ENCODE assay signal across 16 cellular contexts in the genomic region with DNA sequence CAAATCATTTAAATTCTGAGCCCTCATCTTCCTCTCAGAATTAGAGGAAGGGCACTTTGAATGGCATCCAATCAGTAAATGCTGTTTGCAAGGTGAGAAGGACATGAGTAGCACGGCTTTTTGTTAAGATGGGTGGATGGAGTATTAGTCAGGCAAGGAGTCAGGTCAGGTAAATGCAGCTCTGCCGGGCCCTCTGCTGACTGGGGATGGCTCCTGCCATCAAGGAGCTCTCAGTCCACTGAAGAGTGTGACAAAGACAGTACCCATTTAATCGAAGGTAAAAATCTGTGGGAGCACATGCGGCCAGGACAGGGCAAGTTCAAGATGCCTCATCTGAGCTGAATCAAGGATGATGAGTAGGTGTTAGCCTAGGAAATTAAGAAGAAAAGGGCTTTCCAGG.
DNase-seq lines count a peak whose midpoint lies in the region; ATAC-seq and TF ChIP-seq lines count a peak whose summit lies in the region.
"Had no signal": no experiment of that assay in that cellular context is flagged by ENCODE, and none has a peak within 500 bp of the region (broad histone marks: within the 10 kb centered on the region; RNA-seq: fewer than 3 reads in every experiment).

No MANE protein-coding gene starts in this region.

- H3F3A ChIP-seq in neural progenitor cell (ENCODE audit: low read depth): no peaks in the 10 kb centered on the region

- H3K4me1 Mint-ChIP-seq in WTC11 (peaks cover 10% of the 10 kb centered on the region), neural progenitor cell (peaks cover 5% of the 10 kb centered on the region)
- H3K4me1 Mint-ChIP-seq: B cell had no signal

- H3K27me3 ChIP-seq in vagina: no peaks in the 10 kb centered on the region
- no peaks in the 10 kb centered on the region for H3K27me3 ChIP-seq in neural progenitor cell

- no peaks in the 10 kb centered on the region for H3K9me3 ChIP-seq in vagina
- H3K9me3 ChIP-seq in neural progenitor cell (ENCODE audit: low read depth): no peaks in the 10 kb centered on the region

- H3K79me2 ChIP-seq in neural progenitor cell (ENCODE audit: low read depth): no peaks in the 10 kb centered on the region

- H3K9ac ChIP-seq in neural progenitor cell: no peak overlapping the region
- H3K9ac ChIP-seq: GM23248 had no signal

- H4K20me1 ChIP-seq in neural progenitor cell (ENCODE audit: low read depth): no peaks in the 10 kb centered on the region

- H3K27ac ChIP-seq in vagina (no peak overlapping the region), neural progenitor cell (no peak overlapping the region)
- H3K27ac ChIP-seq: GM23248 had no signal

- H3K4me1 ChIP-seq in vagina (no peaks in the 10 kb centered on the region), neural progenitor cell (peaks cover 6% of the 10 kb centered on the region)

- H3K4me3 Mint-ChIP-seq in WTC11 (no peak overlapping the region), neural progenitor cell (no peak overlapping the region)
- H3K4me3 Mint-ChIP-seq: B cell; CD4-positive, alpha-beta T cell; HFFc6 had no signal

- TF ChIP-seq CTCF in WTC11 (IDR thresholded peaks at IDR 0.05) (no peak), vagina (IDR thresholded peaks at IDR 0.05) (no peak), neural progenitor cell (IDR thresholded peaks at IDR 0.05) (no peak)

- H3K27me3 Mint-ChIP-seq in WTC11 (ENCODE audit: low read depth) (no peaks in the 10 kb centered on the region), neural progenitor cell (ENCODE audit: insufficient read depth, low read depth) (no peaks in the 10 kb centered on the region)
- H3K27me3 Mint-ChIP-seq: B cell; CD4-positive, alpha-beta T cell had no signal

- no peaks in the 10 kb centered on the region for H3K36me3 Mint-ChIP-seq in WTC11
- no peaks in the 10 kb centered on the region for H3K36me3 Mint-ChIP-seq in neural progenitor cell

- POLR2A ChIA-PET in WTC11 (lab: Charles Lee): no interaction called here

- H2AFZ ChIP-seq in neural progenitor cell (replicated peaks): no peak overlapping the region
- H2AFZ ChIP-seq: GM23248 had no signal

- ATAC-seq in WTC11: peak; percentile 95

- no peak overlapping the region for H3K4me2 ChIP-seq in neural progenitor cell

- CTCF ChIA-PET in WTC11 (lab: Charles Lee): interaction anchor here (0.5 to 1.5 kb wide), 11 partner anchors 8 to 630 kb away, joined by 3 to 8 read pairs (median 4); a partner anchor contains a TSS

- H3K27ac Mint-ChIP-seq in WTC11 (no peak overlapping the region), neural progenitor cell (no peak overlapping the region)
- H3K27ac Mint-ChIP-seq: B cell; CD4-positive, alpha-beta T cell; HFFc6 had no signal

- H3K4me3 ChIP-seq in vagina (no peak overlapping the region), neural progenitor cell (no peak overlapping the region)
- H3K4me3 ChIP-seq: GM23248 had no signal

- H3K9me3 Mint-ChIP-seq in WTC11 (no peaks in the 10 kb centered on the region), neural progenitor cell (no peaks in the 10 kb centered on the region)
- H3K9me3 Mint-ChIP-seq: CD4-positive, alpha-beta T cell had no signal

- H3K36me3 ChIP-seq in vagina (no peaks in the 10 kb centered on the region), neural progenitor cell (no peaks in the 10 kb centered on the region)

- no peak for TF ChIP-seq POLR2A in vagina (IDR thresholded peaks at IDR 0.05)

- intact Hi-C loops in vagina (cut with DNase I): no loop called here
- intact Hi-C loops in head of caudate nucleus (cut with DNase I): no loop called here

- DNase-seq in NCI-H82 (lab: John Stamatoyannopoulos, UW): peak; percentile 14
- no peak for DNase-seq in NCI-H82 treated with DMSO at 0.1 percent for 48 hours (lab: John Stamatoyannopoulos, UW; ENCODE audit: unreplicated experiment)
- peak; percentile 35 for DNase-seq in WTC11 (ENCODE audit: low spot score)
- DNase-seq in iPS-NIHi11 (ENCODE audit: low spot score): peak; percentile 14
- DNase-seq in vagina (ENCODE audit: extremely low spot score in 2 of 2): no peak
- no peak for DNase-seq in head of caudate nucleus
- DNase-seq in neural progenitor cell (ENCODE audit: low spot score): no peak
- DNase-seq: ACHN; C1 segment of cervical spinal cord; Calu3; CD4-positive, alpha-beta T cell; DMS 273 treated with DMSO at 0.1 percent for 48 hours; GM23248; HCEC 1CT; HFFc6 had no signal

TF ChIP-seq in WTC11, 78 proteins besides CTCF, POLR2A, EP300 and RAD21 (continues in another document):
- TF ChIP-seq ZNF219 (CRISPR knock-in tag; IDR thresholded peaks at IDR 0.05; ENCODE audit: borderline replicate concordance): no peak
- TF ChIP-seq, protein P1, sequence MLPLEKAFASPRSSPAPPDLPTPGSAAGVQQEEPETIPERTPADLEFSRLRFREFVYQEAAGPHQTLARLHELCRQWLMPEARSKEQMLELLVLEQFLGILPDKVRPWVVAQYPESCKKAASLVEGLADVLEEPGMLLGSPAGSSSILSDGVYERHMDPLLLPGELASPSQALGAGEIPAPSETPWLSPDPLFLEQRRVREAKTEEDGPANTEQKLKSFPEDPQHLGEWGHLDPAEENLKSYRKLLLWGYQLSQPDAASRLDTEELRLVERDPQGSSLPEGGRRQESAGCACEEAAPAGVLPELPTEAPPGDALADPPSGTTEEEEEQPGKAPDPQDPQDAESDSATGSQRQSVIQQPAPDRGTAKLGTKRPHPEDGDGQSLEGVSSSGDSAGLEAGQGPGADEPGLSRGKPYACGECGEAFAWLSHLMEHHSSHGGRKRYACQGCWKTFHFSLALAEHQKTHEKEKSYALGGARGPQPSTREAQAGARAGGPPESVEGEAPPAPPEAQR (CRISPR knock-in tag; IDR thresholded peaks at IDR 0.05): no peak
- TF ChIP-seq GTF2I (CRISPR knock-in tag; conservative IDR thresholded peaks at IDR 0.05): no peak
- TF ChIP-seq SP1 (CRISPR knock-in tag; conservative IDR thresholded peaks at IDR 0.05): no peak
- TF ChIP-seq FOXJ3 (CRISPR knock-in tag; IDR thresholded peaks at IDR 0.05; ENCODE audit: borderline replicate concordance): no peak
- no peak for TF ChIP-seq ATF2 (CRISPR knock-in tag; IDR thresholded peaks at IDR 0.05; ENCODE audit: borderline replicate concordance, low read depth)
- no peak for TF ChIP-seq ZNF232 (CRISPR knock-in tag; IDR thresholded peaks at IDR 0.05)
- TF ChIP-seq, protein P2, sequence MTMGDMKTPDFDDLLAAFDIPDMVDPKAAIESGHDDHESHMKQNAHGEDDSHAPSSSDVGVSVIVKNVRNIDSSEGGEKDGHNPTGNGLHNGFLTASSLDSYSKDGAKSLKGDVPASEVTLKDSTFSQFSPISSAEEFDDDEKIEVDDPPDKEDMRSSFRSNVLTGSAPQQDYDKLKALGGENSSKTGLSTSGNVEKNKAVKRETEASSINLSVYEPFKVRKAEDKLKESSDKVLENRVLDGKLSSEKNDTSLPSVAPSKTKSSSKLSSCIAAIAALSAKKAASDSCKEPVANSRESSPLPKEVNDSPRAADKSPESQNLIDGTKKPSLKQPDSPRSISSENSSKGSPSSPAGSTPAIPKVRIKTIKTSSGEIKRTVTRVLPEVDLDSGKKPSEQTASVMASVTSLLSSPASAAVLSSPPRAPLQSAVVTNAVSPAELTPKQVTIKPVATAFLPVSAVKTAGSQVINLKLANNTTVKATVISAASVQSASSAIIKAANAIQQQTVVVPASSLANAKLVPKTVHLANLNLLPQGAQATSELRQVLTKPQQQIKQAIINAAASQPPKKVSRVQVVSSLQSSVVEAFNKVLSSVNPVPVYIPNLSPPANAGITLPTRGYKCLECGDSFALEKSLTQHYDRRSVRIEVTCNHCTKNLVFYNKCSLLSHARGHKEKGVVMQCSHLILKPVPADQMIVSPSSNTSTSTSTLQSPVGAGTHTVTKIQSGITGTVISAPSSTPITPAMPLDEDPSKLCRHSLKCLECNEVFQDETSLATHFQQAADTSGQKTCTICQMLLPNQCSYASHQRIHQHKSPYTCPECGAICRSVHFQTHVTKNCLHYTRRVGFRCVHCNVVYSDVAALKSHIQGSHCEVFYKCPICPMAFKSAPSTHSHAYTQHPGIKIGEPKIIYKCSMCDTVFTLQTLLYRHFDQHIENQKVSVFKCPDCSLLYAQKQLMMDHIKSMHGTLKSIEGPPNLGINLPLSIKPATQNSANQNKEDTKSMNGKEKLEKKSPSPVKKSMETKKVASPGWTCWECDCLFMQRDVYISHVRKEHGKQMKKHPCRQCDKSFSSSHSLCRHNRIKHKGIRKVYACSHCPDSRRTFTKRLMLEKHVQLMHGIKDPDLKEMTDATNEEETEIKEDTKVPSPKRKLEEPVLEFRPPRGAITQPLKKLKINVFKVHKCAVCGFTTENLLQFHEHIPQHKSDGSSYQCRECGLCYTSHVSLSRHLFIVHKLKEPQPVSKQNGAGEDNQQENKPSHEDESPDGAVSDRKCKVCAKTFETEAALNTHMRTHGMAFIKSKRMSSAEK (CRISPR knock-in tag; IDR thresholded peaks at IDR 0.05; ENCODE audit: borderline replicate concordance): no peak
- no peak for TF ChIP-seq ATF3 (CRISPR knock-in tag; conservative IDR thresholded peaks at IDR 0.05)
- no peak for TF ChIP-seq CBFB (CRISPR knock-in tag; IDR thresholded peaks at IDR 0.05; ENCODE audit: low read depth)
- no peak for TF ChIP-seq ZNF263 (CRISPR knock-in tag; IDR thresholded peaks at IDR 0.05; ENCODE audit: low read depth)
- TF ChIP-seq CREM (CRISPR knock-in tag; IDR thresholded peaks at IDR 0.05): no peak

Comparison
In these comparisons a context has a peak if more than half of its experiments do, and no peak if none do; other contexts are left out.
1. DNase-seq: peak in NCI-H82 (single experiment), WTC11 (single experiment) and iPS-NIHi11 (single experiment); none in NCI-H82 treated with DMSO at 0.1 percent for 48 hours (single experiment), vagina (0 of 2), head of caudate nucleus (0 of 42) and neural progenitor cell (single experiment).